In genomic region chr17:20151174-20151573, GRCh38 we compare ENCODE assay signal across 21 cellular contexts.
DNase-seq lines count a peak whose midpoint lies in the region; ATAC-seq, FAIRE-seq and TF ChIP-seq lines count a peak whose summit lies in the region.
"Had no signal": no experiment of that assay in that cellular context is flagged by ENCODE, and none has a peak within 500 bp of the region (broad histone marks: within the 10 kb centered on the region; RNA-seq: fewer than 3 reads in every experiment).

No MANE protein-coding gene starts in this region.

- no peak overlapping the region for H4K5ac ChIP-seq in IMR-90 (ENCODE audit: low read depth, low read length)
- no peak overlapping the region for H4K5ac ChIP-seq in H1 (ENCODE audit: insufficient read length, low read depth, low read length)

- H3K36me3 ChIP-seq in HepG2 (replicated peaks in 1 of 2; ENCODE audit: control insufficient read depth in 1 of 2, insufficient read depth in 2 of 2, low read length in 2 of 2): no peaks in the 10 kb centered on the region
- no peaks in the 10 kb centered on the region for H3K36me3 ChIP-seq in right lobe of liver
- H3K36me3 ChIP-seq in IMR-90 (ENCODE audit: control insufficient read depth, insufficient read depth, low read length): no peaks in the 10 kb centered on the region
- no peaks in the 10 kb centered on the region for H3K36me3 ChIP-seq in H1 (ENCODE audit: control insufficient read depth in 2 of 4, insufficient read depth in 4 of 4, low read length in 3 of 4)

- H3K23me2 ChIP-seq in H1 (ENCODE audit: low read depth, low read length): no peaks in the 10 kb centered on the region

- ATAC-seq in HepG2 (no peak), right lobe of liver (no peak), IMR-90 (ENCODE audit: low read depth) (no peak), HG03342 (IDR thresholded peaks at IDR 0.05; ENCODE audit: unreplicated experiment) (no peak)
- ATAC-seq: CD8-positive, alpha-beta T cell had no signal

- H2BK12ac ChIP-seq in H1 (ENCODE audit: low read depth, low read length): no peak overlapping the region

- 13% methylated on average over 5 of the region's 5 CpGs for WGBS in HepG2 (ENCODE audit: low lambda C conversion rate)
- WGBS in right lobe of liver (ENCODE audit: insufficient coverage, low coverage, low lambda C conversion rate, missing lambda C conversion rate): 75% methylated on average over 5 of the region's 5 CpGs
- 60% methylated on average over 2 of the region's 5 CpGs; no CpG with 5 or more reads in 1 of the 2 experiments for WGBS in IMR-90 (ENCODE audit: extremely low coverage in 2 of 2, insufficient read length in 1 of 2), 2 experiments
- 94% methylated on average over 5 of the region's 5 CpGs; no CpG with 5 or more reads in 1 of the 2 experiments for WGBS in H1 (ENCODE audit: extremely low coverage in 1 of 2, insufficient coverage in 1 of 2, insufficient read length in 1 of 2, insufficient replicate concordance in 2 of 2, low coverage in 1 of 2, low lambda C conversion rate in 2 of 2, missing lambda C conversion rate in 1 of 2), 2 experiments

- in situ Hi-C loops in HepG2 (cut with HindIII; ENCODE audit: extremely low pct_ligation_motif_present, low pct_unique_long_range_greater_than_20kb) (no loop called here), IMR-90 (cut with MboI; ENCODE audit: low sequenced_read_pairs) (no loop called here)

- no peaks in the 10 kb centered on the region for H3K9me3 ChIP-seq in HepG2 (ENCODE audit: low read length)
- H3K9me3 ChIP-seq in right lobe of liver: no peaks in the 10 kb centered on the region
- H3K9me3 ChIP-seq in IMR-90 (ENCODE audit: control insufficient read depth, insufficient read depth, low read length): 0 out of 2 replicates have a peak, but pooled peaks cover under 1% of the 10 kb centered on the region
- no peaks in the 10 kb centered on the region for H3K9me3 ChIP-seq in H1 (ENCODE audit: insufficient read depth in 2 of 2, low read depth in 1 of 2, low read length in 1 of 2)
- H3K9me3 ChIP-seq: Caco-2 had no signal

- H3K4me2 ChIP-seq in HepG2 (ENCODE audit: low read depth, low read length): no peak overlapping the region
- H3K4me2 ChIP-seq in IMR-90 (ENCODE audit: low read depth, low read length): no peak overlapping the region
- no peak overlapping the region for H3K4me2 ChIP-seq in H1 (ENCODE audit: insufficient read depth in 1 of 2, low read depth in 2 of 2, low read length in 2 of 2)
- H3K4me2 ChIP-seq: BLaER1 treated with 17β-estradiol and CSF1 and Interleukin-3, amounts not matched to agents 10 nM and 100 nM had no signal

- H3K27me3 ChIP-seq in HepG2 (ENCODE audit: control insufficient read depth in 1 of 2, insufficient read depth in 2 of 2, low read length in 2 of 2) (peaks cover 5 to 32% of the 10 kb centered on the region in 2 experiments; a peak in 4 of 5 replicates), right lobe of liver (no peaks in the 10 kb centered on the region), IMR-90 (ENCODE audit: control insufficient read depth, insufficient read depth, low read length) (no peaks in the 10 kb centered on the region), H1 (replicated peaks in 1 of 4; ENCODE audit: control insufficient read depth in 3 of 4, extremely low read depth in 1 of 4, insufficient read depth in 3 of 4, low read length in 3 of 4) (no peaks in the 10 kb centered on the region; a peak in 1 of 7 replicates)

- dilution Hi-C loops in IMR-90 (cut with HindIII; ENCODE audit: low sequenced_read_pairs, unreplicated experiment): no loop called here

- H2BK5ac ChIP-seq in IMR-90 (ENCODE audit: low read depth, low read length, poor library complexity, severe bottlenecking) (no peak overlapping the region), H1 (ENCODE audit: low read depth, low read length) (no peak overlapping the region)

- no peak overlapping the region for H3K56ac ChIP-seq in IMR-90 (ENCODE audit: extremely low read depth, insufficient read depth, low read length)
- no peak overlapping the region for H3K56ac ChIP-seq in H1 (replicated peaks; ENCODE audit: insufficient read length, low read depth, low read length)

- CTCF ChIA-PET in HepG2 (lab: Yijun Ruan, JAX; ENCODE audit: low intra/inter-chr PET ratio, low total read pairs) (no interaction called here), IMR-90 (lab: Yijun Ruan, JAX) (no interaction called here), H1 (lab: Charles Lee; ENCODE audit: partially characterized antibody) (interaction anchor here (0.6 to 1.7 kb wide), 3 partner anchors 29 to 82 kb away, joined by 3 to 8 read pairs (median 4); no protein-coding TSS in a partner anchor)

- POLR2A ChIA-PET in HepG2 (lab: Yijun Ruan, JAX): no interaction called here
- POLR2A ChIA-PET in IMR-90 (lab: Charles Lee; ENCODE audit: unreplicated experiment): no interaction called here
- POLR2A ChIA-PET in H1 (lab: Charles Lee; ENCODE audit: partially characterized antibody): no interaction called here

- H2AK9ac ChIP-seq in IMR-90 (replicated peaks; ENCODE audit: low read depth, low read length, poor library complexity): no peak overlapping the region

- H2AFZ ChIP-seq in HepG2 (ENCODE audit: low read length): no peak overlapping the region
- H2AFZ ChIP-seq in IMR-90 (replicated peaks; ENCODE audit: low read length, poor library complexity): no peak overlapping the region
- no peak overlapping the region for H2AFZ ChIP-seq in H1 (ENCODE audit: low read length)

- no peak overlapping the region for H3K14ac ChIP-seq in IMR-90 (replicated peaks; ENCODE audit: low read depth, low read length)
- no peak overlapping the region for H3K14ac ChIP-seq in H1 (ENCODE audit: insufficient read length)

- TF ChIP-seq RAD21 in HepG2 (CRISPR knock-in tag; IDR thresholded peaks at IDR 0.05) (no peak), IMR-90 (IDR thresholded peaks at IDR 0.05; ENCODE audit: low read length) (no peak), H1 (IDR thresholded peaks at IDR 0.05 in 1 of 2, conservative IDR thresholded peaks at IDR 0.05 in 1 of 2; ENCODE audit: low read depth in 2 of 2, low read length in 2 of 2) (no peak)

- H3K9ac ChIP-seq in HepG2 (ENCODE audit: insufficient read depth, low read depth, low read length) (no peak overlapping the region), IMR-90 (ENCODE audit: low read depth, low read length) (no peak overlapping the region), H1 (replicated peaks in 1 of 4; ENCODE audit: extremely low read depth in 1 of 4, low read depth in 3 of 4, low read length in 3 of 4) (peak overlapping the region in 2 of 4 experiments; percentile 17 to 28; a peak in 1 of 7 replicates)
- H3K9ac ChIP-seq: BLaER1 treated with 17β-estradiol and CSF1 and Interleukin-3, amounts not matched to agents 10 nM and 100 nM had no signal

- H4K91ac ChIP-seq in IMR-90 (ENCODE audit: insufficient read depth, low read depth, low read length) (no peak overlapping the region), H1 (replicated peaks; ENCODE audit: insufficient read length, low read length) (no peak overlapping the region)

- H3K27ac ChIP-seq in HepG2 (ENCODE audit: extremely low read length, insufficient read depth, low read length): no peak overlapping the region
- H3K27ac ChIP-seq in right lobe of liver: no peak overlapping the region
- H3K27ac ChIP-seq in IMR-90 (ENCODE audit: insufficient read depth, low read length): no peak overlapping the region
- H3K27ac ChIP-seq in H1 (ENCODE audit: low read depth, low read length): no peak overlapping the region
- H3K27ac ChIP-seq: 22Rv1; BLaER1 treated with 17β-estradiol and CSF1 and Interleukin-3, amounts not matched to agents 10 nM and 100 nM; C4-2B had no signal

- H2BK120ac ChIP-seq in IMR-90 (ENCODE audit: low read depth, low read length): no peak overlapping the region
- H2BK120ac ChIP-seq in H1 (replicated peaks; ENCODE audit: low read depth, low read length): no peak overlapping the region

- no peak overlapping the region for H2BK20ac ChIP-seq in IMR-90 (ENCODE audit: low read depth, low read length)
- H2BK20ac ChIP-seq in H1 (ENCODE audit: low read length): no peak overlapping the region

- H3K79me2 ChIP-seq in HepG2 (ENCODE audit: insufficient read depth, low read length) (no peaks in the 10 kb centered on the region), H1 (ENCODE audit: control insufficient read depth in 1 of 2, insufficient read depth in 2 of 2, low read length in 2 of 2) (no peaks in the 10 kb centered on the region)

- no peak for TF ChIP-seq CTCF in HepG2 (CRISPR knock-in tag; IDR thresholded peaks at IDR 0.05)
- no peak for TF ChIP-seq CTCF in right lobe of liver (IDR thresholded peaks at IDR 0.05)
- no peak for TF ChIP-seq CTCF in IMR-90 (conservative IDR thresholded peaks at IDR 0.05; ENCODE audit: low read depth, low read length)
- no peak for TF ChIP-seq CTCF in H1 (IDR thresholded peaks at IDR 0.05; ENCODE audit: control extremely low read depth in 1 of 3, insufficient read depth in 1 of 3, low read depth in 1 of 3, low read length in 3 of 3)

- H4K8ac ChIP-seq in IMR-90 (ENCODE audit: low read depth in 2 of 2, low read length in 2 of 2) (no peak overlapping the region), H1 (ENCODE audit: extremely low read depth, insufficient read depth, low read length) (no peak overlapping the region)

- H3K18ac ChIP-seq in IMR-90 (ENCODE audit: low read depth, low read length) (no peak overlapping the region), H1 (ENCODE audit: extremely low read depth, low read length) (no peak overlapping the region)

- H3K4ac ChIP-seq in IMR-90 (ENCODE audit: low read depth, low read length): no peak overlapping the region
- H3K4ac ChIP-seq in H1 (replicated peaks; ENCODE audit: insufficient read length, low read depth, low read length): no peak overlapping the region

- no peak overlapping the region; the same call in 2 of the 3 replicates for H2BK15ac ChIP-seq in IMR-90 (ENCODE audit: low read depth, low read length)
- no peak overlapping the region for H2BK15ac ChIP-seq in H1 (ENCODE audit: low read length)

- H2AK5ac ChIP-seq in IMR-90 (ENCODE audit: low read depth, low read length): no peak overlapping the region; the same call in 1 of the 2 replicates
- no peak overlapping the region for H2AK5ac ChIP-seq in H1 (ENCODE audit: low read depth, low read length)

- H4K20me1 ChIP-seq in HepG2 (ENCODE audit: insufficient read depth, low read length): no peaks in the 10 kb centered on the region
- H4K20me1 ChIP-seq in IMR-90 (ENCODE audit: insufficient read depth, low read length): no peaks in the 10 kb centered on the region
- H4K20me1 ChIP-seq in H1 (replicated peaks in 1 of 2; ENCODE audit: control insufficient read depth in 1 of 2, insufficient read depth in 2 of 2, low read length in 2 of 2): no peaks in the 10 kb centered on the region

- H3K23ac ChIP-seq in IMR-90 (ENCODE audit: low read depth, low read length): no peak overlapping the region
- H3K23ac ChIP-seq in H1 (ENCODE audit: insufficient read length): no peak overlapping the region

- peaks cover 0 to 3% of the 10 kb centered on the region in 2 experiments; a peak in 1 of 4 replicates for H3K79me1 ChIP-seq in IMR-90 (ENCODE audit: low read depth in 1 of 2, low read length in 2 of 2)
- H3K79me1 ChIP-seq in H1 (ENCODE audit: low read depth, low read length): no peaks in the 10 kb centered on the region

- BruUV-seq in HepG2 (replicated peaks; lab: Mats Ljungman, UMichigan) (no TSS peak), IMR-90 (replicated peaks; lab: Mats Ljungman, UMichigan) (no TSS peak)

- TF ChIP-seq POLR2A in HepG2 (IDR thresholded peaks at IDR 0.05; ENCODE audit: insufficient read depth in 1 of 2, low read depth in 2 of 2, low read length in 2 of 2) (no peak), right lobe of liver (IDR thresholded peaks at IDR 0.05) (no peak), IMR-90 (IDR thresholded peaks at IDR 0.05; ENCODE audit: low read depth, low read length) (no peak), H1 (IDR thresholded peaks at IDR 0.05; ENCODE audit: control extremely low read depth in 1 of 2, low read depth in 2 of 2, low read length in 2 of 2) (no peak)

- H3K9me1 ChIP-seq in IMR-90 (ENCODE audit: insufficient read depth, low read length): peaks cover 4% of the 10 kb centered on the region; the same call in 1 of the 2 replicates

- DNase-seq in HepG2 (ENCODE audit: low spot score): no peak
- no peak for DNase-seq in right lobe of liver
- no peak for DNase-seq in IMR-90
- DNase-seq in H1 (ENCODE audit: low read depth in 1 of 2, low spot score in 2 of 2): no peak
- DNase-seq in NCI-H526 (lab: John Stamatoyannopoulos, UW): no peak
- DNase-seq in activated CD4-positive, alpha-beta T cell treated with anti-CD3 and anti-CD28 coated beads, Interleukin-2, amount 50 U/mL, for 4 hours: no peak
- DNase-seq: ACHN; AML-193; Caco-2; Calu3; CD4-positive, alpha-beta T cell; CD8-positive, alpha-beta T cell; DMS79 treated with DMSO at 0.1 percent for 48 hours; GF-D8 had no signal

- FAIRE-seq in HepG2 (lab: Jason Lieb, UNC) (no peak), H1 (lab: Jason Lieb, UNC) (no peak)
- FAIRE-seq: D721Med, GM12892, GM18507 had no signal

- TF ChIP-seq EP300 in HepG2 (IDR thresholded peaks at IDR 0.05; ENCODE audit: low read depth in 2 of 2, low read length in 2 of 2): no peak
- no peak for TF ChIP-seq EP300 in HepG2 (CRISPR knock-in tag; IDR thresholded peaks at IDR 0.05; ENCODE audit: borderline replicate concordance)
- TF ChIP-seq EP300 in H1 (IDR thresholded peaks at IDR 0.05; ENCODE audit: borderline replicate concordance in 1 of 2, low read depth in 2 of 2, low read length in 2 of 2): no peak

- H3K4me3 ChIP-seq in HepG2 (replicated peaks in 1 of 3; ENCODE audit: insufficient read depth in 1 of 3, low read depth in 2 of 3, low read length in 3 of 3): no peak overlapping the region
- no peak overlapping the region for H3K4me3 ChIP-seq in right lobe of liver
- no peak overlapping the region for H3K4me3 ChIP-seq in IMR-90 (ENCODE audit: insufficient read depth, low read depth, low read length)
- no peak overlapping the region for H3K4me3 ChIP-seq in H1 (ENCODE audit: extremely low read depth in 1 of 4, insufficient read depth in 2 of 4, low read depth in 3 of 4, low read length in 4 of 4)
- H3K4me3 ChIP-seq: BLaER1 treated with 17β-estradiol and CSF1 and Interleukin-3, amounts not matched to agents 10 nM and 100 nM had no signal

- H3K4me1 ChIP-seq in HepG2 (ENCODE audit: insufficient read depth, low read length) (no peaks in the 10 kb centered on the region; the same call in 1 of the 2 replicates), right lobe of liver (peaks cover 0 to 5% (median under 1%) of the 10 kb centered on the region in 4 donors), IMR-90 (ENCODE audit: control insufficient read depth, insufficient read depth, low read length) (no peaks in the 10 kb centered on the region), H1 (replicated peaks in 1 of 4; ENCODE audit: control insufficient read depth in 3 of 4, insufficient read depth in 4 of 4, low read length in 3 of 4) (peaks cover 0 to 5% (median 5%) of the 10 kb centered on the region in 4 experiments; a peak in 3 of 7 replicates)
- H3K4me1 ChIP-seq: Caco-2 had no signal

- intact Hi-C loops in HepG2 (cut with micrococcal nuclease; ENCODE audit: unreplicated experiment): no loop called here
- intact Hi-C loops in right lobe of liver (cut with DNase I): no loop called here
- intact Hi-C loops in IMR-90 (cut with micrococcal nuclease): no loop called here

Comparison
In these comparisons a context has a peak if more than half of its experiments do, and no peak if none do; other contexts are left out.
1. Of the 41 proteins assayed by ChIP-seq in both HepG2 and H1: peak only in HepG2: none; only in H1: none; in both: MAFK; in neither: 40.